3 cellular contexts compared by ENCODE assay signal in genomic region chr1:211894312-211894711, GRCh38.
TF ChIP-seq lines count a peak whose summit lies in the region.

No MANE protein-coding gene starts in this region.

TF ChIP-seq in IMR-90, 13 proteins besides CTCF, POLR2A, EP300 and RAD21:
- TF ChIP-seq MAZ (IDR thresholded peaks at IDR 0.05; ENCODE audit: borderline replicate concordance, low read depth, low read length) = no peak
- TF ChIP-seq CHD1 (IDR thresholded peaks at IDR 0.05; ENCODE audit: low read depth, low read length) = no peak
- TF ChIP-seq USF2 (IDR thresholded peaks at IDR 0.05; ENCODE audit: low read depth, low read length) = no peak
- TF ChIP-seq ELK1 (IDR thresholded peaks at IDR 0.05; ENCODE audit: borderline replicate concordance, low read depth, low read length) = no peak
- TF ChIP-seq SMC3 (IDR thresholded peaks at IDR 0.05; ENCODE audit: low read depth, low read length) = no peak
- 0 out of 2 replicates have a peak, but pooled peaks have one; percentile 26 for TF ChIP-seq CEBPB (IDR thresholded peaks at IDR 0.05; ENCODE audit: low read depth, low read length)

TF ChIP-seq in K562, 482 proteins besides CTCF, POLR2A, EP300 and RAD21:
- TF ChIP-seq CEBPG (CRISPR knock-in tag; IDR thresholded peaks at IDR 0.05) (no peak), CEBPG (tag; conservative IDR thresholded peaks at IDR 0.05 in 1 of 2, IDR thresholded peaks at IDR 0.05 in 1 of 2) (peak in 1 of 2 experiments; percentile 45; a peak in 2 of 4 replicates), CEBPB (tag; IDR thresholded peaks at IDR 0.05) (peak; percentile 71), DNMT1 (IDR thresholded peaks at IDR 0.05) (no peak)

TF ChIP-seq in HepG2, 621 proteins besides CTCF, POLR2A, EP300 and RAD21:
- TF ChIP-seq CEBPG (CRISPR knock-in tag; IDR thresholded peaks at IDR 0.05) = peak; percentile 75
- TF ChIP-seq CEBPB (IDR thresholded peaks at IDR 0.05; ENCODE audit: borderline replicate concordance, low read depth, low read length) = peak; percentile 69
- TF ChIP-seq FOXO1 (CRISPR knock-in tag; IDR thresholded peaks at IDR 0.05) = no peak
TF ChIP-seq in HepG2: peak in this region for 2.
